Comparison of ENCODE assay signal across 12 cellular contexts in the genomic region with DNA sequence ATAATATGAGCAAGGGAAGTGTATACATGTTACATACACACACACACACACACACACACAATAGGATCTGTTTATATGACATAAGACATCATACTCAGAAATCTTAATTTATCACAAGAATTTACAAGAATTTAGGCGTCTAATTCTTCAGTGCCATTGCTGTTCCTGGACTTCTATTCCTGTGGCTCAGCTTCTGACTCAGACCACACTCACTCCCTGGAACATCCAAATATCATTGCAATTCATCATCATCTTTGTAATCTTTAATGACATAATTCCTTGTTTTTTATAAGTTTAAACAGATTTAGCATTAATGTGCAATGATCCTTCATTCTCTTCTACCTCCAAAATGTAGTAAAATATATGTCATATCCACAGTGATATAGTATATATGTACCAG.
A peak's percentile ranks its signal among the peaks of the same experiment; 100 is the strongest.
DNase-seq lines count a peak whose midpoint lies in the region; ATAC-seq and TF ChIP-seq lines count a peak whose summit lies in the region.
"Had no signal": no experiment of that assay in that cellular context is flagged by ENCODE, and none has a peak within 500 bp of the region (broad histone marks: within the 10 kb centered on the region; RNA-seq: fewer than 3 reads in every experiment).

No MANE protein-coding gene starts in this region.

- H3K4me3 ChIP-seq in GM23248 (no peak overlapping the region), SK-N-SH (ENCODE audit: low read depth in 2 of 2, low read length in 1 of 2) (no peak overlapping the region), fibroblast of mammary gland (ENCODE audit: control insufficient read depth, low read depth, low read length) (no peak overlapping the region), skeletal muscle satellite cell (ENCODE audit: low read length) (no peak overlapping the region), upper lobe of left lung (no peak overlapping the region)
- H3K4me3 ChIP-seq in CD4-positive, alpha-beta memory T cell (ENCODE audit: low read length in 2 of 2): no peak overlapping the region
- H3K4me3 ChIP-seq: heart left ventricle had no signal

- H3K79me2 ChIP-seq in GM23248 (ENCODE audit: insufficient read depth): no peaks in the 10 kb centered on the region
- H3K79me2 ChIP-seq in SK-N-SH (ENCODE audit: insufficient read depth): no peaks in the 10 kb centered on the region
- H3K79me2 ChIP-seq: parathyroid adenoma had no signal

- no peaks in the 10 kb centered on the region for H3K36me3 ChIP-seq in GM23248 (ENCODE audit: low read depth)
- H3K36me3 ChIP-seq in SK-N-SH (replicated peaks in 1 of 2; ENCODE audit: control insufficient read depth in 1 of 2, insufficient read depth in 2 of 2, low read length in 1 of 2): no peaks in the 10 kb centered on the region
- no peaks in the 10 kb centered on the region for H3K36me3 ChIP-seq in skeletal muscle satellite cell (ENCODE audit: insufficient read depth, low read length)
- H3K36me3 ChIP-seq in CD4-positive, alpha-beta memory T cell (ENCODE audit: insufficient read depth, low read length): no peaks in the 10 kb centered on the region
- no peaks in the 10 kb centered on the region for H3K36me3 ChIP-seq in upper lobe of left lung
- H3K36me3 ChIP-seq: heart left ventricle had no signal

- peaks cover 0 to 24% (median 5%) of the 10 kb centered on the region in 8 donors for H3K9me3 Mint-ChIP-seq in CD4-positive, alpha-beta memory T cell

- H3K4me2 ChIP-seq in GM23248 (ENCODE audit: unreplicated experiment) (peak overlapping the region; percentile 48), SK-N-SH (no peak overlapping the region), skeletal muscle satellite cell (ENCODE audit: low read length) (peak overlapping the region; percentile 41)

- TF ChIP-seq CTCF in SK-N-SH (IDR thresholded peaks at IDR 0.05) (no peak), fibroblast of mammary gland (conservative IDR thresholded peaks at IDR 0.05; ENCODE audit: control insufficient read depth, insufficient read depth, low read depth, low read length) (no peak), upper lobe of left lung (IDR thresholded peaks at IDR 0.05) (no peak)

- TF ChIP-seq EP300 in SK-N-SH (IDR thresholded peaks at IDR 0.05; ENCODE audit: borderline replicate concordance in 1 of 2, low read depth in 1 of 2, low read length in 1 of 2) (peak in 1 of 2 experiments; percentile 67; a peak in 2 of 4 replicates), upper lobe of left lung (IDR thresholded peaks at IDR 0.05) (no peak)

- no peaks in the 10 kb centered on the region for H3K27me3 Mint-ChIP-seq in CD4-positive, alpha-beta memory T cell
- H3K27me3 Mint-ChIP-seq: activated T-helper 17 cell treated with anti-CD3 and anti-CD28 coated beads, Interleukin-2, amount 50 U/mL, for 72 hours had no signal

- CTCF ChIA-PET in SK-N-SH (lab: Yijun Ruan, JAX): no interaction called here
- CTCF ChIA-PET in CD4-positive, alpha-beta memory T cell (lab: Charles Lee; ENCODE audit: partially characterized antibody): no interaction called here

- WGBS in GM23248 (ENCODE audit: low coverage in 1 of 2, low lambda C conversion rate in 2 of 2, missing lambda C conversion rate in 2 of 2), 2 experiments: 0% methylated on average over 1 of the region's 1 CpG
- WGBS in SK-N-SH (ENCODE audit: low lambda C conversion rate): 0% methylated on average over 1 of the region's 1 CpG
- 89 to 90% methylated on average over 1 of the region's 1 CpG for WGBS in upper lobe of left lung, 2 donors

- no peaks in the 10 kb centered on the region for H3K4me1 Mint-ChIP-seq in CD4-positive, alpha-beta memory T cell
- H3K4me1 Mint-ChIP-seq: activated T-helper 17 cell treated with anti-CD3 and anti-CD28 coated beads, Interleukin-2, amount 50 U/mL, for 72 hours; CD14-positive monocyte had no signal

- in situ Hi-C loops in GM23248 (cut with MboI): no loop called here

- H3K27me3 ChIP-seq in GM23248 (replicated peaks; ENCODE audit: insufficient read depth): no peaks in the 10 kb centered on the region
- H3K27me3 ChIP-seq in SK-N-SH (ENCODE audit: insufficient read depth): no peaks in the 10 kb centered on the region
- H3K27me3 ChIP-seq in skeletal muscle satellite cell (ENCODE audit: control insufficient read depth, insufficient read depth, low read length): no peaks in the 10 kb centered on the region
- H3K27me3 ChIP-seq in CD4-positive, alpha-beta memory T cell (ENCODE audit: insufficient read depth, low read length): no peaks in the 10 kb centered on the region
- H3K27me3 ChIP-seq in upper lobe of left lung: no peaks in the 10 kb centered on the region
- H3K27me3 ChIP-seq: heart left ventricle had no signal

- TF ChIP-seq RAD21 in SK-N-SH (IDR thresholded peaks at IDR 0.05; ENCODE audit: low read length): no peak

- H3K4me3 Mint-ChIP-seq in CD4-positive, alpha-beta memory T cell: no peak overlapping the region
- H3K4me3 Mint-ChIP-seq: activated T-helper 17 cell treated with anti-CD3 and anti-CD28 coated beads, Interleukin-2, amount 50 U/mL, for 72 hours; CD14-positive monocyte had no signal

- no peak overlapping the region for H3K9ac ChIP-seq in GM23248
- no peak overlapping the region for H3K9ac ChIP-seq in SK-N-SH
- H3K9ac ChIP-seq in skeletal muscle satellite cell (ENCODE audit: low read depth, low read length): peak overlapping the region; percentile 0
- H3K9ac ChIP-seq: parathyroid adenoma had no signal

- peak; percentile 83 for DNase-seq in GM23248
- DNase-seq in SK-N-SH: no peak
- DNase-seq in fibroblast of mammary gland (ENCODE audit: low read depth): peak; percentile 87
- DNase-seq in CD4-positive, alpha-beta memory T cell: no peak
- no peak for DNase-seq in upper lobe of left lung
- no peak for DNase-seq in NCI-H69 (lab: John Stamatoyannopoulos, UW)
- DNase-seq: activated CD4-positive, alpha-beta T cell treated with anti-CD3 and anti-CD28 coated beads, Interleukin-2, amount 50 U/mL, for 48 hours; heart left ventricle had no signal

- TF ChIP-seq POLR2A in upper lobe of left lung (IDR thresholded peaks at IDR 0.05): no peak

- H3K27ac ChIP-seq in GM23248 (no peak overlapping the region), SK-N-SH (ENCODE audit: low read depth in 2 of 2, low read length in 1 of 2) (peak overlapping the region in 1 of 2 experiments; percentile 42; a peak in 1 of 4 replicates), upper lobe of left lung (no peak overlapping the region)
- no peak overlapping the region for H3K27ac ChIP-seq in CD4-positive, alpha-beta memory T cell (ENCODE audit: low read depth, low read length)
- H3K27ac ChIP-seq: heart left ventricle, parathyroid adenoma had no signal

- POLR2A ChIA-PET in SK-N-SH (lab: Yijun Ruan, JAX): no interaction called here
- POLR2A ChIA-PET in CD4-positive, alpha-beta memory T cell (lab: Charles Lee; ENCODE audit: partially characterized antibody): no interaction called here

- H3K36me3 Mint-ChIP-seq in CD4-positive, alpha-beta memory T cell: no peaks in the 10 kb centered on the region
- H3K36me3 Mint-ChIP-seq: CD14-positive monocyte had no signal

- ATAC-seq in upper lobe of left lung (ENCODE audit: low FRiP score in 2 of 2): no peak
- ATAC-seq: activated T-helper 17 cell treated with anti-CD3 and anti-CD28 coated beads, Interleukin-2, amount 50 U/mL, for 72 hours; heart left ventricle had no signal

- H3F3A ChIP-seq in GM23248 (ENCODE audit: insufficient read depth) (peaks cover 28% of the 10 kb centered on the region), SK-N-SH (replicated peaks; ENCODE audit: insufficient read depth) (peaks cover 15% of the 10 kb centered on the region)

- H3K27ac Mint-ChIP-seq in CD4-positive, alpha-beta memory T cell: no peak overlapping the region
- H3K27ac Mint-ChIP-seq: activated T-helper 17 cell treated with anti-CD3 and anti-CD28 coated beads, Interleukin-2, amount 50 U/mL, for 72 hours; CD14-positive monocyte had no signal

- H4K20me1 ChIP-seq in GM23248 (ENCODE audit: insufficient read depth) (no peaks in the 10 kb centered on the region), SK-N-SH (ENCODE audit: insufficient read depth) (no peaks in the 10 kb centered on the region)

- no peaks in the 10 kb centered on the region for H3K9me3 ChIP-seq in GM23248 (ENCODE audit: low read depth)
- no peaks in the 10 kb centered on the region for H3K9me3 ChIP-seq in SK-N-SH
- peaks cover 3% of the 10 kb centered on the region for H3K9me3 ChIP-seq in skeletal muscle satellite cell (replicated peaks; ENCODE audit: low read length)
- no peaks in the 10 kb centered on the region for H3K9me3 ChIP-seq in CD4-positive, alpha-beta memory T cell (ENCODE audit: control insufficient read depth in 1 of 2, low read length in 2 of 2)
- H3K9me3 ChIP-seq in upper lobe of left lung: no peaks in the 10 kb centered on the region
- H3K9me3 ChIP-seq: heart left ventricle had no signal

- intact Hi-C loops in CD4-positive, alpha-beta memory T cell (cut with micrococcal nuclease): no loop called here

- H3K9me2 ChIP-seq in GM23248 (ENCODE audit: insufficient read depth) (no peaks in the 10 kb centered on the region), SK-N-SH (no peaks in the 10 kb centered on the region)

- H3K4me1 ChIP-seq in GM23248 (ENCODE audit: insufficient read depth): peaks cover 30% of the 10 kb centered on the region
- no peaks in the 10 kb centered on the region for H3K4me1 ChIP-seq in SK-N-SH (ENCODE audit: control insufficient read depth in 1 of 2, insufficient read depth in 2 of 2, low read depth in 1 of 2, low read length in 1 of 2)
- H3K4me1 ChIP-seq in skeletal muscle satellite cell (ENCODE audit: control insufficient read depth, insufficient read depth, low read length): peaks cover 25% of the 10 kb centered on the region
- no peaks in the 10 kb centered on the region for H3K4me1 ChIP-seq in CD4-positive, alpha-beta memory T cell (ENCODE audit: insufficient read depth, low read length)
- no peaks in the 10 kb centered on the region for H3K4me1 ChIP-seq in upper lobe of left lung
- H3K4me1 ChIP-seq: heart left ventricle, parathyroid adenoma had no signal

- H2AFZ ChIP-seq in GM23248 (no peak overlapping the region), SK-N-SH (ENCODE audit: low read depth) (no peak overlapping the region)
- H2AFZ ChIP-seq: parathyroid adenoma had no signal

TF ChIP-seq in SK-N-SH, 30 proteins besides CTCF, POLR2A, EP300 and RAD21 (continues in another document):
- TF ChIP-seq MEF2A (IDR thresholded peaks at IDR 0.05; ENCODE audit: borderline replicate concordance, low read depth) (peak; percentile 42; the same call in 1 of the 2 replicates), TCF12 (IDR thresholded peaks at IDR 0.05) (peak; percentile 69), NFIC (IDR thresholded peaks at IDR 0.05; ENCODE audit: borderline replicate concordance) (peak; percentile 17; the same call in 1 of the 2 replicates), FOSL2 (IDR thresholded peaks at IDR 0.05; ENCODE audit: borderline replicate concordance, low read depth) (peak; percentile 80; the same call in 1 of the 2 replicates)

Comparison
In these comparisons a context has a peak if more than half of its experiments do, and no peak if none do; other contexts are left out.
1. DNase-seq: peak in GM23248 (single experiment) and fibroblast of mammary gland (single experiment); none in SK-N-SH (single experiment), CD4-positive, alpha-beta memory T cell (0 of 5), upper lobe of left lung (0 of 2) and NCI-H69 (single experiment).